22 cellular contexts compared by ENCODE assay signal in genomic region chr12:5000658-5001390, GRCh38. TPM values are rescaled to one million over a fixed set of nuclear protein-coding genes. Genes with fewer than 3 reads are reported as not detected.
DNase-seq lines count a peak whose midpoint lies in the region; ATAC-seq, FAIRE-seq and TF ChIP-seq lines count a peak whose summit lies in the region.
"Had no signal": no experiment of that assay in that cellular context is flagged by ENCODE, and none has a peak within 500 bp of the region (broad histone marks: within the 10 kb centered on the region; RNA-seq: fewer than 3 reads in every experiment).

No MANE protein-coding gene starts in this region.

- TF ChIP-seq POLR2A in tibial nerve (IDR thresholded peaks at IDR 0.05) = no peak

- peak; percentile 12 for DNase-seq in activated effector memory CD4-positive, alpha-beta T cell treated with anti-CD3 and anti-CD28 coated beads, Interleukin-2, amount 50 U/mL, for 16 hours
- DNase-seq in activated effector memory CD4-positive, alpha-beta T cell treated with Interleukin-2 at 50 U/mL for 16 hours = no peak
- DNase-seq in SJCRH30 (peak; percentile 55 to 70), myocyte (ENCODE audit: low read depth) (peak; percentile 55), tibial nerve (ENCODE audit: low spot score in 2 of 2) (no peak), hippocampal formation (lab: John Stamatoyannopoulos, UW) (no peak), RCC 7860 (ENCODE audit: low spot score) (no peak)
- DNase-seq in stimulated activated naive B cell treated with anti-CD40 and anti-IgM and Interleukin-4, amounts not matched to agents 10 μg/mL and 1 μg/mL and 100 μg/mL, for 72 hours = no peak
- DNase-seq: 8988T, BE2C, Calu3, DND-41, GM23248, H9, MV-4-11, NCI-H1105, NCI-H1436 treated with DMSO at 0.1 percent for 48 hours, NCI-H510A had no signal

- no peak overlapping the region for H3K4me3 ChIP-seq in SJCRH30
- no peak overlapping the region for H3K4me3 ChIP-seq in tibial nerve
- H3K4me3 ChIP-seq: GM23248 had no signal

- ATAC-seq in stimulated activated naive B cell treated with anti-CD40 and anti-IgM and Interleukin-4, amounts not matched to agents 10 μg/mL and 1 μg/mL and 100 μg/mL, for 72 hours (replicated peaks) = no peak
- ATAC-seq: Right ventricle myocardium inferior had no signal

- no peak overlapping the region for H3K27ac ChIP-seq in SJCRH30
- H3K27ac ChIP-seq in tibial nerve = no peak overlapping the region
- H3K27ac ChIP-seq: GM23248 had no signal

- peaks cover 2 to 8% of the 10 kb centered on the region in 2 donors for H3K4me1 Mint-ChIP-seq in stimulated activated naive B cell treated with anti-CD40 and anti-IgM and Interleukin-4, amounts not matched to agents 10 μg/mL and 1 μg/mL and 100 μg/mL, for 72 hours

- H3K27me3 Mint-ChIP-seq in stimulated activated naive B cell treated with anti-CD40 and anti-IgM and Interleukin-4, amounts not matched to agents 10 μg/mL and 1 μg/mL and 100 μg/mL, for 72 hours = peaks cover 39 to 41% of the 10 kb centered on the region in 2 donors

- H3K27ac Mint-ChIP-seq in stimulated activated naive B cell treated with anti-CD40 and anti-IgM and Interleukin-4, amounts not matched to agents 10 μg/mL and 1 μg/mL and 100 μg/mL, for 72 hours = peak overlapping the region; percentile 9
- H3K27ac Mint-ChIP-seq: H9 had no signal

- H3K9me3 Mint-ChIP-seq in stimulated activated naive B cell treated with anti-CD40 and anti-IgM and Interleukin-4, amounts not matched to agents 10 μg/mL and 1 μg/mL and 100 μg/mL, for 72 hours = no peaks in the 10 kb centered on the region
- H3K9me3 Mint-ChIP-seq: H9 had no signal

- H3K36me3 ChIP-seq in SJCRH30 = no peaks in the 10 kb centered on the region
- H3K36me3 ChIP-seq in tibial nerve = no peaks in the 10 kb centered on the region
- H3K36me3 ChIP-seq: BE2C had no signal

- no peak for TF ChIP-seq EP300 in tibial nerve (IDR thresholded peaks at IDR 0.05)

- H3K36me3 Mint-ChIP-seq in stimulated activated naive B cell treated with anti-CD40 and anti-IgM and Interleukin-4, amounts not matched to agents 10 μg/mL and 1 μg/mL and 100 μg/mL, for 72 hours = no peaks in the 10 kb centered on the region

- no peak overlapping the region for H3K4me3 Mint-ChIP-seq in stimulated activated naive B cell treated with anti-CD40 and anti-IgM and Interleukin-4, amounts not matched to agents 10 μg/mL and 1 μg/mL and 100 μg/mL, for 72 hours
- H3K4me3 Mint-ChIP-seq: H9 had no signal

- 54 to 61% methylated on average over 8 of the region's 8 CpGs for WGBS in tibial nerve, 2 donors

- H3K4me1 ChIP-seq in SJCRH30 = no peaks in the 10 kb centered on the region
- H3K4me1 ChIP-seq in tibial nerve = no peaks in the 10 kb centered on the region
- H3K4me1 ChIP-seq: BE2C had no signal

- TF ChIP-seq CTCF in tibial nerve (IDR thresholded peaks at IDR 0.05) = no peak

- H3K27me3 ChIP-seq in SJCRH30 (no peaks in the 10 kb centered on the region), tibial nerve (no peaks in the 10 kb centered on the region)
- H3K27me3 ChIP-seq: BE2C had no signal

- H3K9me3 ChIP-seq in SJCRH30 (replicated peaks) = no peaks in the 10 kb centered on the region
- no peaks in the 10 kb centered on the region for H3K9me3 ChIP-seq in tibial nerve
- H3K9me3 ChIP-seq: BE2C had no signal

- FAIRE-seq in RCC 7860 (lab: Jason Lieb, UNC) = no peak

RNA-seq across cellular contexts. Expression of gene KCNA5, which starts 42.9 kb away (rescaled TPM):
- total RNA-seq in SJCRH30 (2014; rRNA removed; shearing (Covaris generic)) = not detected in 2 replicates
- total RNA-seq in myocyte (not detected in 2 replicates), tibial nerve (1 to 10 TPM in 2 of 4 donors, under 1 TPM in 2; 0.84 to 3.7 (median 1.5) TPM)
- polyA plus RNA-seq in myocyte (2012) = not detected
- total RNA-seq: Calu3, GM23248, HT-29, M059J, SK-MEL-5 had no signal
- polyA plus RNA-seq: GM23248 had no signal

Comparison
In these comparisons a context has a peak if more than half of its experiments do, and no peak if none do; other contexts are left out.
1. DNase-seq: peak in activated effector memory CD4-positive, alpha-beta T cell treated with anti-CD3 and anti-CD28 coated beads, Interleukin-2, amount 50 U/mL, for 16 hours (single experiment), SJCRH30 (2 of 2) and myocyte (single experiment); none in activated effector memory CD4-positive, alpha-beta T cell treated with Interleukin-2 at 50 U/mL for 16 hours (single experiment), stimulated activated naive B cell treated with anti-CD40 and anti-IgM and Interleukin-4, amounts not matched to agents 10 μg/mL and 1 μg/mL and 100 μg/mL, for 72 hours (single experiment), tibial nerve (0 of 2), hippocampal formation (0 of 2) and RCC 7860 (single experiment).